In the genomic region with DNA sequence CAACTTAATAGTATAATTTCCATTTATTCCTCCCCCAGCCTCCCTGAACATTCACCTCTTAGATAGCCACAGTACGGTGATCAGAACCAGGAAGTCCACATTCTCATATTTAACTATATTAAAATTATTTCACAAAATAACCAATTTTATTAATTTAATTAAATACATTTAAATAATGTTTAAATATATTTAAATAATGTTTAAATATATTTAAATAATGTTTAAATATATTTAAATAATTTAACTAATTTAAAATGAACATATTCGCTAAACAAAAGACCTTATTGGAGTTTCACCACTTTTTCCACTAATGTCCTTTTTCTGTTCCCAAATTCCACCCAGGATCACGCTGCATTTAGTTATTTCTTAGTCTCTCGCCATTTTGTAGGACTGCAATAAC, we compare ENCODE assay signal across 4 cellular contexts. TPM values are rescaled to one million over a fixed set of nuclear protein-coding genes. Genes with fewer than 3 reads are reported as not detected.
"Had no signal": no experiment of that assay in that cellular context is flagged by ENCODE, and none has a peak within 500 bp of the region (broad histone marks: within the 10 kb centered on the region; RNA-seq: fewer than 3 reads in every experiment).

No MANE protein-coding gene starts in this region.

RNA-seq across cellular contexts. Expression of a gene that starts 12.5 kb away (rescaled TPM):
- total RNA-seq: HepG2, HT-29 had no signal
- polyA plus RNA-seq: HepG2, IgD-negative memory B cell had no signal

RNA-seq across cellular contexts. Expression of a gene that starts 27.1 kb away (rescaled TPM):
- total RNA-seq: HepG2, HT-29, HT1080 had no signal
- polyA plus RNA-seq: HepG2, IgD-negative memory B cell had no signal
